In the genomic region with DNA sequence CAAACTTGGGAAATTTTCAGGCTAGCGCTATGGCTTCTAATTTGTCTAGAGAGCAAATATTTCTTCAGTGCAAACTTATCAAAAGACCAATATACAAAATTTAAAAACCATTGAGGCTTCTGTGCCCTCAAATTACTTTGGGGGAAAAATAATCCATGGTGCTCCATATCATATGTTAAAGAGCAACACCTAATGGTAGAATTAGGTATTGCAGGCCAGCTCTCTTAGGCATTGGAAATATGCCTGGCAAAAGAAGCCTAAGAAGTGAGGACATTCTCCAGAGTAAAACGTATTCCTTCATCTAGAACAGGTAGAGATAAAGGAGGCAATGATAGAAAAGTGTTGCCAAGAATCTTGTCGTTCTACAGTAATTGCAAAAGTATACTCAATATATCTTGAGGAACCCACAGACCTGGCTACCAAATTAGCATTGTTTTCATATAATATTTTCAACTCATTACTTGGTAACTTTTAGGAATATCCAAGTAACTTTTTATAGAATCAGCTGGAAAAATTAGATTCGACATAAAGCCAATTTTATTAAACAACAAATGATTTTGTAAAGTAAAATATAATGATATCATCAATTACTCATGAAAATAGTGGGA, we compare ENCODE assay signal across 9 cellular contexts.
DNase-seq lines count a peak whose midpoint lies in the region; FAIRE-seq and TF ChIP-seq lines count a peak whose summit lies in the region.
"Had no signal": no experiment of that assay in that cellular context is flagged by ENCODE, and none has a peak within 500 bp of the region (broad histone marks: within the 10 kb centered on the region; RNA-seq: fewer than 3 reads in every experiment).

No MANE protein-coding gene starts in this region.

- no peak overlapping the region for H2BK5ac ChIP-seq in H1 (ENCODE audit: low read depth, low read length)

- H4K20me1 ChIP-seq in H1 (replicated peaks in 1 of 2; ENCODE audit: control insufficient read depth in 1 of 2, insufficient read depth in 2 of 2, low read length in 2 of 2), result no peaks in the 10 kb centered on the region
- H4K20me1 ChIP-seq: BLaER1 had no signal

- no peak overlapping the region for H2BK120ac ChIP-seq in H1 (replicated peaks; ENCODE audit: low read depth, low read length)

- TF ChIP-seq EP300 in H1 (IDR thresholded peaks at IDR 0.05; ENCODE audit: borderline replicate concordance in 1 of 2, low read depth in 2 of 2, low read length in 2 of 2), result no peak

- POLR2A ChIA-PET in H1 (lab: Charles Lee; ENCODE audit: partially characterized antibody), result interaction anchor here (0.6 kb wide), 1 partner anchor 267 kb away, joined by 4 read pairs; no protein-coding TSS in a partner anchor

- H3K27me3 ChIP-seq in H1 (replicated peaks in 1 of 4; ENCODE audit: control insufficient read depth in 3 of 4, extremely low read depth in 1 of 4, insufficient read depth in 3 of 4, low read length in 3 of 4) (no peaks in the 10 kb centered on the region), parathyroid adenoma (ENCODE audit: control insufficient read depth, insufficient read depth, low read length) (no peaks in the 10 kb centered on the region)
- H3K27me3 ChIP-seq: BLaER1 had no signal

- TF ChIP-seq CTCF in H1 (IDR thresholded peaks at IDR 0.05; ENCODE audit: control extremely low read depth in 1 of 3, insufficient read depth in 1 of 3, low read depth in 1 of 3, low read length in 3 of 3) (peak in 2 of 3 experiments; percentile 36 to 73; a peak in 2 of 4 replicates), parathyroid adenoma (IDR thresholded peaks at IDR 0.05) (peak; percentile 39)

- no peak overlapping the region for H3K14ac ChIP-seq in H1 (ENCODE audit: insufficient read length)

- no peak overlapping the region for H2BK20ac ChIP-seq in H1 (ENCODE audit: low read length)

- TF ChIP-seq RAD21 in H1 (IDR thresholded peaks at IDR 0.05 in 1 of 2, conservative IDR thresholded peaks at IDR 0.05 in 1 of 2; ENCODE audit: low read depth in 2 of 2, low read length in 2 of 2), result peak; percentile 78

- no peaks in the 10 kb centered on the region for H3K23me2 ChIP-seq in H1 (ENCODE audit: low read depth, low read length)

- H3K9ac ChIP-seq in H1 (replicated peaks in 1 of 4; ENCODE audit: extremely low read depth in 1 of 4, low read depth in 3 of 4, low read length in 3 of 4) (no peak overlapping the region), parathyroid adenoma (no peak overlapping the region)
- H3K9ac ChIP-seq: BLaER1 had no signal

- no peak overlapping the region for H2BK15ac ChIP-seq in H1 (ENCODE audit: low read length)

- H3K79me2 ChIP-seq in H1 (ENCODE audit: control insufficient read depth in 1 of 2, insufficient read depth in 2 of 2, low read length in 2 of 2), result no peaks in the 10 kb centered on the region
- H3K79me2 ChIP-seq in parathyroid adenoma, result no peaks in the 10 kb centered on the region

- H3K4me2 ChIP-seq in H1 (ENCODE audit: insufficient read depth in 1 of 2, low read depth in 2 of 2, low read length in 2 of 2) (no peak overlapping the region), parathyroid adenoma (ENCODE audit: low read length) (no peak overlapping the region)
- H3K4me2 ChIP-seq: BLaER1 had no signal

- H3K9me3 ChIP-seq in H1 (ENCODE audit: insufficient read depth in 2 of 2, low read depth in 1 of 2, low read length in 1 of 2) (peaks cover 0 to 3% of the 10 kb centered on the region in 2 experiments; a peak in 1 of 4 replicates), parathyroid adenoma (ENCODE audit: control insufficient read depth, low read length) (no peaks in the 10 kb centered on the region)

- no peak overlapping the region for H2AFZ ChIP-seq in H1 (ENCODE audit: low read length)
- H2AFZ ChIP-seq in parathyroid adenoma, result no peak overlapping the region

- 83% methylated on average over 4 of the region's 4 CpGs; no CpG with 5 or more reads in 1 of the 2 experiments for WGBS in H1 (ENCODE audit: extremely low coverage in 1 of 2, insufficient coverage in 1 of 2, insufficient read length in 1 of 2, insufficient replicate concordance in 2 of 2, low coverage in 1 of 2, low lambda C conversion rate in 2 of 2, missing lambda C conversion rate in 1 of 2), 2 experiments

- peak; percentile 45 for FAIRE-seq in H1 (lab: Jason Lieb, UNC)
- FAIRE-seq in RCC 7860 (lab: Jason Lieb, UNC), result no peak

- H4K91ac ChIP-seq in H1 (replicated peaks; ENCODE audit: insufficient read length, low read length), result no peak overlapping the region

- no peak overlapping the region for H3K23ac ChIP-seq in H1 (ENCODE audit: insufficient read length)

- no peak overlapping the region for H3K56ac ChIP-seq in H1 (replicated peaks; ENCODE audit: insufficient read length, low read depth, low read length)

- H3K4me1 ChIP-seq in H1 (replicated peaks in 1 of 4; ENCODE audit: control insufficient read depth in 3 of 4, insufficient read depth in 4 of 4, low read length in 3 of 4) (no peaks in the 10 kb centered on the region), parathyroid adenoma (no peaks in the 10 kb centered on the region)
- H3K4me1 ChIP-seq: BLaER1 had no signal

- H2BK12ac ChIP-seq in H1 (ENCODE audit: low read depth, low read length), result no peak overlapping the region

- H3K79me1 ChIP-seq in H1 (ENCODE audit: low read depth, low read length), result no peaks in the 10 kb centered on the region

- H3K4me3 ChIP-seq in H1 (ENCODE audit: extremely low read depth in 1 of 4, insufficient read depth in 2 of 4, low read depth in 3 of 4, low read length in 4 of 4) (no peak overlapping the region), parathyroid adenoma (ENCODE audit: low read depth, low read length) (no peak overlapping the region)
- H3K4me3 ChIP-seq: BLaER1 had no signal

- H2AK5ac ChIP-seq in H1 (ENCODE audit: low read depth, low read length), result no peak overlapping the region

- H4K8ac ChIP-seq in H1 (ENCODE audit: extremely low read depth, insufficient read depth, low read length), result no peak overlapping the region

- H3K4ac ChIP-seq in H1 (replicated peaks; ENCODE audit: insufficient read length, low read depth, low read length), result no peak overlapping the region

- no peak overlapping the region for H4K5ac ChIP-seq in H1 (ENCODE audit: insufficient read length, low read depth, low read length)

- no peaks in the 10 kb centered on the region for H3K36me3 ChIP-seq in H1 (ENCODE audit: control insufficient read depth in 2 of 4, insufficient read depth in 4 of 4, low read length in 3 of 4)
- H3K36me3 ChIP-seq in parathyroid adenoma (ENCODE audit: control insufficient read depth, insufficient read depth, low read length), result no peaks in the 10 kb centered on the region
- H3K36me3 ChIP-seq: BLaER1 had no signal

- no peak overlapping the region for H3K18ac ChIP-seq in H1 (ENCODE audit: extremely low read depth, low read length)

- no peak for TF ChIP-seq POLR2A in H1 (IDR thresholded peaks at IDR 0.05; ENCODE audit: control extremely low read depth in 1 of 2, low read depth in 2 of 2, low read length in 2 of 2)

- peak; percentile 29 for DNase-seq in NCI-H1694 (lab: John Stamatoyannopoulos, UW)
- DNase-seq in NCI-H1694 treated with DMSO at 0.1 percent for 48 hours (lab: John Stamatoyannopoulos, UW), result no peak
- peak; percentile 19 for DNase-seq in LHCN-M2 (ENCODE audit: low read depth)
- no peak for DNase-seq in H1 (ENCODE audit: low read depth in 1 of 2, low spot score in 2 of 2)
- DNase-seq in DMS114 treated with DMSO at 0.1 percent for 48 hours (lab: John Stamatoyannopoulos, UW; ENCODE audit: unreplicated experiment), result no peak
- no peak for DNase-seq in RCC 7860 (ENCODE audit: low spot score)
- no peak for DNase-seq in NCI-H2171 treated with DMSO at 0.1 percent for 48 hours (lab: John Stamatoyannopoulos, UW)

- H3K27ac ChIP-seq in H1 (ENCODE audit: low read depth, low read length) (no peak overlapping the region), parathyroid adenoma (no peak overlapping the region)
- H3K27ac ChIP-seq: BLaER1 had no signal

- CTCF ChIA-PET in H1 (lab: Charles Lee; ENCODE audit: partially characterized antibody), result interaction anchor here (0.6 to 1.9 kb wide), 15 partner anchors 9 to 600 kb away, joined by 3 to 7 read pairs (median 3); no protein-coding TSS in a partner anchor

TF ChIP-seq in H1, 55 proteins besides CTCF, POLR2A, EP300 and RAD21:
- TF ChIP-seq SIRT6 (IDR thresholded peaks at IDR 0.05; ENCODE audit: low read length), result no peak
- TF ChIP-seq CBX5 (IDR thresholded peaks at IDR 0.05; ENCODE audit: low read depth, low read length), result no peak
- TF ChIP-seq, protein P1, sequence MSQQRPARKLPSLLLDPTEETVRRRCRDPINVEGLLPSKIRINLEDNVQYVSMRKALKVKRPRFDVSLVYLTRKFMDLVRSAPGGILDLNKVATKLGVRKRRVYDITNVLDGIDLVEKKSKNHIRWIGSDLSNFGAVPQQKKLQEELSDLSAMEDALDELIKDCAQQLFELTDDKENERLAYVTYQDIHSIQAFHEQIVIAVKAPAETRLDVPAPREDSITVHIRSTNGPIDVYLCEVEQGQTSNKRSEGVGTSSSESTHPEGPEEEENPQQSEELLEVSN (IDR thresholded peaks at IDR 0.05), result no peak
- no peak for TF ChIP-seq SIX5 (IDR thresholded peaks at IDR 0.05; ENCODE audit: low read depth, low read length)
- no peak for TF ChIP-seq HDAC6 (IDR thresholded peaks at IDR 0.05; ENCODE audit: low read depth, low read length)
- TF ChIP-seq PHF8 (conservative IDR thresholded peaks at IDR 0.05; ENCODE audit: low read depth, low read length), result no peak
- no peak for TF ChIP-seq NANOG (IDR thresholded peaks at IDR 0.05; ENCODE audit: insufficient read depth, low read depth, low read length, poor library complexity, severe bottlenecking)
- TF ChIP-seq CHD1 (IDR thresholded peaks at IDR 0.05; ENCODE audit: low read depth, low read length), result no peak
- TF ChIP-seq KDM1A (IDR thresholded peaks at IDR 0.05; ENCODE audit: borderline replicate concordance, low read length), result no peak
- TF ChIP-seq GABPA (IDR thresholded peaks at IDR 0.05; ENCODE audit: borderline replicate concordance, insufficient read depth, low read length), result no peak
- no peak for TF ChIP-seq SUZ12 (IDR thresholded peaks at IDR 0.05; ENCODE audit: low read length)
- TF ChIP-seq ASH2L (IDR thresholded peaks at IDR 0.05; ENCODE audit: low read length), result no peak
- TF ChIP-seq, protein P2, sequence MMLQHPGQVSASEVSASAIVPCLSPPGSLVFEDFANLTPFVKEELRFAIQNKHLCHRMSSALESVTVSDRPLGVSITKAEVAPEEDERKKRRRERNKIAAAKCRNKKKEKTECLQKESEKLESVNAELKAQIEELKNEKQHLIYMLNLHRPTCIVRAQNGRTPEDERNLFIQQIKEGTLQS (IDR thresholded peaks at IDR 0.05; ENCODE audit: insufficient read depth, low read depth, low read length), result no peak
- no peak for TF ChIP-seq SP4 (IDR thresholded peaks at IDR 0.05; ENCODE audit: low read length)
- no peak for TF ChIP-seq TEAD4 (IDR thresholded peaks at IDR 0.05; ENCODE audit: low read depth, low read length)
- TF ChIP-seq NRF1 (IDR thresholded peaks at IDR 0.05; ENCODE audit: low read depth, low read length), result no peak

Comparison
In these comparisons a context has a peak if more than half of its experiments do, and no peak if none do; other contexts are left out.
1. DNase-seq: peak in NCI-H1694 (single experiment) and LHCN-M2 (single experiment); none in NCI-H1694 treated with DMSO at 0.1 percent for 48 hours (single experiment), H1 (0 of 2), DMS114 treated with DMSO at 0.1 percent for 48 hours (single experiment), RCC 7860 (single experiment) and NCI-H2171 treated with DMSO at 0.1 percent for 48 hours (single experiment).